In the genomic region with DNA sequence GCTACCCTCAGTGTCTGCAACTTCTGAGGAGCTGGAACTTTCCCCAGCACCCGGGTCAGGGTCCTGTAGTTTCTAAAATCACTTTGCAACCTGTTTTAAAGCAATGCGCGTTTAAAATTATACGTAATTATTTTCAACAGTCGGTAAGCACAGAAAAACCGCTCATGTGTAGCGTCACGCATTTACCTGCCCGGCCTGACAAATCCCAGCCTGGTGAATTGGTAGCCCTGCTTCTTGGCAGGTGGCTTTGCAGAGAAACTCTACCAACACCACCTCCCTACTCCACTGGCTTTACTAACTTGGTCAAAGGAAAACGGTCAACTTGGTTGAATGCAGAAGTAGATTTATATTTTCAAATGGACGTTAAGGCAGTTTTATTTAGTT, we compare ENCODE assay signal across 8 cellular contexts. TPM values are rescaled to one million over a fixed set of nuclear protein-coding genes. Genes with fewer than 3 reads are reported as not detected.
DNase-seq lines count a peak whose midpoint lies in the region; ATAC-seq and TF ChIP-seq lines count a peak whose summit lies in the region.

No MANE protein-coding gene starts in this region.

- H3K9me3 Mint-ChIP-seq in activated T-helper 17 cell treated with anti-CD3 and anti-CD28 coated beads, Interleukin-2, amount 50 U/mL, for 72 hours: no peaks in the 10 kb centered on the region

- no peak overlapping the region for H3K27ac ChIP-seq in tibial artery

- H3K4me1 Mint-ChIP-seq in activated T-helper 17 cell treated with anti-CD3 and anti-CD28 coated beads, Interleukin-2, amount 50 U/mL, for 72 hours: peaks cover 9% of the 10 kb centered on the region

- peak overlapping the region; percentile 80 for H3K4me3 Mint-ChIP-seq in activated T-helper 17 cell treated with anti-CD3 and anti-CD28 coated beads, Interleukin-2, amount 50 U/mL, for 72 hours

- H3K27ac Mint-ChIP-seq in activated T-helper 17 cell treated with anti-CD3 and anti-CD28 coated beads, Interleukin-2, amount 50 U/mL, for 72 hours: no peak overlapping the region

- H3K9me3 ChIP-seq in tibial artery: no peaks in the 10 kb centered on the region

- TF ChIP-seq CTCF in tibial artery (IDR thresholded peaks at IDR 0.05): no peak

- intact Hi-C loops in tibial artery (cut with DNase I; ENCODE audit: low total_unique reads): no loop called here

- H3K27me3 Mint-ChIP-seq in activated T-helper 17 cell treated with anti-CD3 and anti-CD28 coated beads, Interleukin-2, amount 50 U/mL, for 72 hours: peaks cover 37% of the 10 kb centered on the region

- ATAC-seq in HG03159 (IDR thresholded peaks at IDR 0.05; ENCODE audit: unreplicated experiment) (peak; percentile 4), left lobe of liver (peak; percentile 61)
- no peak for ATAC-seq in activated T-helper 17 cell treated with anti-CD3 and anti-CD28 coated beads, Interleukin-2, amount 50 U/mL, for 72 hours (replicated peaks)

- peak overlapping the region; percentile 45 to 58 for H3K4me3 ChIP-seq in tibial artery

- H3K36me3 ChIP-seq in tibial artery: no peaks in the 10 kb centered on the region

- peaks cover 0 to 13% of the 10 kb centered on the region in 2 donors for H3K27me3 ChIP-seq in tibial artery

- DNase-seq in SKM-1 treated with dmso at 0.1 percent for 144 hours (lab: John Stamatoyannopoulos, UW; ENCODE audit: unreplicated experiment) (peak; percentile 32), SKM-1 (lab: John Stamatoyannopoulos, UW; ENCODE audit: unreplicated experiment) (no peak), left lobe of liver (ENCODE audit: low spot score) (no peak), tibial artery (no peak), GOT3 (lab: John Stamatoyannopoulos, UW) (no peak), kidney glomerular epithelial cell (lab: John Stamatoyannopoulos, UW) (no peak)

- no peaks in the 10 kb centered on the region for H3K36me3 Mint-ChIP-seq in activated T-helper 17 cell treated with anti-CD3 and anti-CD28 coated beads, Interleukin-2, amount 50 U/mL, for 72 hours (ENCODE audit: low read depth)

- peaks cover 0 to 10% (median 7%) of the 10 kb centered on the region in 4 donors for H3K4me1 ChIP-seq in tibial artery

RNA-seq across cellular contexts. Expression of gene BANK1, which starts 0.7 kb away (rescaled TPM):
- under 1 TPM; 0.17 to 0.50 TPM for total RNA-seq in activated T-helper 17 cell treated with anti-CD3 and anti-CD28 coated beads, Interleukin-2, amount 50 U/mL, for 72 hours
- 0.10 TPM for total RNA-seq in left lobe of liver
